ENCODE assay signal across 1 cellular context in the genomic region with DNA sequence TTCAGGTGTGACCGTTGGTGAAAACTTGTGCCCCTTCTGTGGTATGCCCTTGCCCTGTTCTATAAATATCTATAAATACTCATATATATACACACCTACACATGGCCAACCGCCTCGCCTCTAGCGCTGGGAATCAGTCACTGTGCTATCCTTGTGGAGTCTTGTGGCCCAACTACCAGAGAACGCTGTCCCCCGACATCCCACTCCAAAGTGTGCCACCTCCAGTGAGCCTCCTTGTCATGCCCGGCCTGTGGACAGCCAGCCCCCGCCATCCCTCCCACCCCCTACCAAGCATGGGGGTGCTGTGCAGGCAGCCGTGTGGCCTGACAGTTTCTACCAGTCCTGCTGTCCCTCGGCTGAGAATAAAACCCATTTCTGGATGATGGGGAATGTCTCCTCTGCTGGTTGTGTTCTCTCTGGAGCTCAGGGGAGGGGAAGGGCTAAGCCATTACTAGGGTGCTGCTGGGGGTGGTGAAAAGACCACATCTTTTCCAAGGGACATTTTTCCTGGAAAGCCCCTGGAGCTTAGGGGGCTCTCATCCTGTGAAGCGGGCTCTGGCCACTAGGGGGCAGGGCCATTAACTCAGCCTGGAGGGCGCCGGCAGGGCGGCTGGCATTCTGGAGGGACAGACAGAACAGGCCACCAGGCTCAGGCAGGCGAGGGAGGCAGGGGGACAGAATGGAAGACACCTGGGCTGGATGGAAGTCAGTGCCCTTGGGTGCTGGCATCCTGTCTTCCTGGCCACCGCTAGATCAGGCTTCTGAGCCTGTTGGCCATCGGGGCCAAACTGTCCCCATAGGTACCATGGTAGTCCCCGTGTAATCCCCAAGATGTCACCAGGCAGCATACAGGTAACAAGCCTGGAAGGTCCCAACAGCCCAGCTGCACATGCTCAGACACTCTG.
TF ChIP-seq lines count a peak whose summit lies in the region.

No MANE protein-coding gene starts in this region.

TF ChIP-seq in K562, 482 proteins besides CTCF, POLR2A, EP300 and RAD21 (continued from another document):
- TF ChIP-seq, protein P1, sequence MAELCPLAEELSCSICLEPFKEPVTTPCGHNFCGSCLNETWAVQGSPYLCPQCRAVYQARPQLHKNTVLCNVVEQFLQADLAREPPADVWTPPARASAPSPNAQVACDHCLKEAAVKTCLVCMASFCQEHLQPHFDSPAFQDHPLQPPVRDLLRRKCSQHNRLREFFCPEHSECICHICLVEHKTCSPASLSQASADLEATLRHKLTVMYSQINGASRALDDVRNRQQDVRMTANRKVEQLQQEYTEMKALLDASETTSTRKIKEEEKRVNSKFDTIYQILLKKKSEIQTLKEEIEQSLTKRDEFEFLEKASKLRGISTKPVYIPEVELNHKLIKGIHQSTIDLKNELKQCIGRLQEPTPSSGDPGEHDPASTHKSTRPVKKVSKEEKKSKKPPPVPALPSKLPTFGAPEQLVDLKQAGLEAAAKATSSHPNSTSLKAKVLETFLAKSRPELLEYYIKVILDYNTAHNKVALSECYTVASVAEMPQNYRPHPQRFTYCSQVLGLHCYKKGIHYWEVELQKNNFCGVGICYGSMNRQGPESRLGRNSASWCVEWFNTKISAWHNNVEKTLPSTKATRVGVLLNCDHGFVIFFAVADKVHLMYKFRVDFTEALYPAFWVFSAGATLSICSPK (IDR thresholded peaks at IDR 0.05; ENCODE audit: borderline replicate concordance), result no peak
- TF ChIP-seq PHF20 (IDR thresholded peaks at IDR 0.05; ENCODE audit: partially characterized antibody), result no peak
- TF ChIP-seq STAT5A (IDR thresholded peaks at IDR 0.05; ENCODE audit: borderline replicate concordance, low read length), result peak; percentile 47; the same call in 1 of the 2 replicates
- TF ChIP-seq ASH1L (IDR thresholded peaks at IDR 0.05; ENCODE audit: borderline replicate concordance, low read depth, partially characterized antibody), result no peak
- no peak for TF ChIP-seq ZNF785 (CRISPR knock-in tag; IDR thresholded peaks at IDR 0.05)
